8 cellular contexts compared by ENCODE assay signal in genomic region chr1:155261888-155262673, GRCh38. TPM values are rescaled to one million over a fixed set of nuclear protein-coding genes. Genes with fewer than 3 reads are reported as not detected.
DNase-seq lines count a peak whose midpoint lies in the region; ATAC-seq and TF ChIP-seq lines count a peak whose summit lies in the region.

TSS of gene SCAMP3 (minus strand) at chr1:155262360. CDS start at chr1:155262151, 209 bp downstream.

- peak; percentile 97 for ATAC-seq in activated T-helper 17 cell treated with anti-CD3 and anti-CD28 coated beads, Interleukin-2, amount 50 U/mL, for 72 hours (replicated peaks)
- ATAC-seq in natural killer cell, result peak; percentile 96 to 99 (median 99)

- TF ChIP-seq CTCF in LNCaP clone FGC (IDR thresholded peaks at IDR 0.05; ENCODE audit: control insufficient read depth, extremely low read depth, insufficient read depth) (no peak), RWPE1 (conservative IDR thresholded peaks at IDR 0.05; ENCODE audit: low read depth) (no peak), fibroblast of mammary gland (conservative IDR thresholded peaks at IDR 0.05; ENCODE audit: control insufficient read depth, insufficient read depth, low read depth, low read length) (no peak), natural killer cell (IDR thresholded peaks at IDR 0.05) (no peak)

- H3K27ac ChIP-seq in RWPE1, result peak within 1 kb of the TSS; percentile 85

- DNase-seq in Daoy (ENCODE audit: low read depth) (peak; percentile 99), GOT3 (lab: John Stamatoyannopoulos, UW) (peak; percentile 76), LNCaP clone FGC (ENCODE audit: low read depth) (peak; percentile 96), RWPE1 (ENCODE audit: low spot score) (peak; percentile 99), fibroblast of mammary gland (ENCODE audit: low read depth) (peak; percentile 99), natural killer cell (peak; percentile 78)
- peak; percentile 89 for DNase-seq in stimulated activated naive CD4-positive, alpha-beta T cell treated with Interleukin-2 at 50 U/mL for 16 hours (lab: John Stamatoyannopoulos, UW)

- peaks cover 19% of the 10 kb centered on the region for H3K4me1 Mint-ChIP-seq in activated T-helper 17 cell treated with anti-CD3 and anti-CD28 coated beads, Interleukin-2, amount 50 U/mL, for 72 hours
- H3K4me1 Mint-ChIP-seq in natural killer cell, result peaks cover 32 to 34% of the 10 kb centered on the region in 2 donors

- peak within 1 kb of the TSS; percentile 96 for H3K4me3 ChIP-seq in LNCaP clone FGC (ENCODE audit: low read depth, low read length)
- H3K4me3 ChIP-seq in fibroblast of mammary gland (ENCODE audit: control insufficient read depth, low read depth, low read length), result peak within 1 kb of the TSS; percentile 91

- H3K27me3 Mint-ChIP-seq in activated T-helper 17 cell treated with anti-CD3 and anti-CD28 coated beads, Interleukin-2, amount 50 U/mL, for 72 hours, result no peaks in the 10 kb centered on the region
- H3K27me3 Mint-ChIP-seq in natural killer cell (ENCODE audit: low read depth in 2 of 2), result no peaks in the 10 kb centered on the region

- H3K9me3 Mint-ChIP-seq in activated T-helper 17 cell treated with anti-CD3 and anti-CD28 coated beads, Interleukin-2, amount 50 U/mL, for 72 hours, result no peaks in the 10 kb centered on the region
- H3K9me3 Mint-ChIP-seq in natural killer cell, result no peaks in the 10 kb centered on the region

- CTCF ChIA-PET in RWPE1 (lab: Yijun Ruan, JAX), result interaction anchor here (2.1 kb wide), 1 partner anchor 12 kb away, joined by 14 read pairs; no protein-coding TSS in a partner anchor

- intact Hi-C loops in natural killer cell (cut with micrococcal nuclease), result loop anchor here (1.0 kb wide), 1 partner anchor 46 kb away; the partner anchor contains the start of gene FDPS

- H3K27ac Mint-ChIP-seq in activated T-helper 17 cell treated with anti-CD3 and anti-CD28 coated beads, Interleukin-2, amount 50 U/mL, for 72 hours, result peak within 1 kb of the TSS; percentile 95
- peak within 1 kb of the TSS; percentile 91 to 98 for H3K27ac Mint-ChIP-seq in natural killer cell

- peaks cover 99% of the 10 kb centered on the region for H3K36me3 Mint-ChIP-seq in activated T-helper 17 cell treated with anti-CD3 and anti-CD28 coated beads, Interleukin-2, amount 50 U/mL, for 72 hours (ENCODE audit: low read depth)
- H3K36me3 Mint-ChIP-seq in natural killer cell, result peaks cover 12% of the 10 kb centered on the region

- peak within 1 kb of the TSS; percentile 96 for H3K4me3 Mint-ChIP-seq in activated T-helper 17 cell treated with anti-CD3 and anti-CD28 coated beads, Interleukin-2, amount 50 U/mL, for 72 hours
- H3K4me3 Mint-ChIP-seq in natural killer cell, result peak within 1 kb of the TSS; percentile 99

- POLR2A ChIA-PET in RWPE1 (lab: Yijun Ruan, JAX; ENCODE audit: low non-redundant PET), result interaction anchor here (0.8 kb wide), 1 partner anchor 11 kb away, joined by 5 read pairs; the partner anchor contains the start of gene CLK2

RNA-seq across cellular contexts. Expression of gene SCAMP3, which starts in this region (rescaled TPM):
- 42.1 and 43.4 TPM in 2 replicates for total RNA-seq in Daoy (2014; rRNA removed; shearing (Covaris generic))
- 100 to 1,000 TPM in 1 of 2 donors, 10 to 100 TPM in 1; 84.0 to 123 TPM for total RNA-seq in activated T-helper 17 cell treated with anti-CD3 and anti-CD28 coated beads, Interleukin-2, amount 50 U/mL, for 72 hours
- total RNA-seq in natural killer cell, result 10 to 100 TPM; 59.7 to 72.1 (median 65.0) TPM

Comparison
In these comparisons a context has a peak if more than half of its experiments do, and no peak if none do; other contexts are left out.
1. Peak in every context shown above with its lines: DNase-seq, ATAC-seq, H3K4me3 ChIP-seq and H3K27ac ChIP-seq.